Comparison of ENCODE assay signal across 24 cellular contexts in genomic region chr1:231878737-231879136, GRCh38.
DNase-seq lines count a peak whose midpoint lies in the region; TF ChIP-seq lines count a peak whose summit lies in the region.
"Had no signal": no experiment of that assay in that cellular context is flagged by ENCODE, and none has a peak within 500 bp of the region (broad histone marks: within the 10 kb centered on the region; RNA-seq: fewer than 3 reads in every experiment).

No MANE protein-coding gene starts in this region.

- H3K9me3 ChIP-seq in BE2C (no peaks in the 10 kb centered on the region; the same call in 1 of the 2 replicates), SK-N-SH (no peaks in the 10 kb centered on the region)

- H4K20me1 ChIP-seq in SK-N-SH (ENCODE audit: insufficient read depth) = no peaks in the 10 kb centered on the region
- H4K20me1 ChIP-seq: BLaER1 had no signal

- H3K4me3 ChIP-seq in BE2C (ENCODE audit: low read depth, low read length) (no peak overlapping the region), SK-N-SH (ENCODE audit: low read depth in 2 of 2, low read length in 1 of 2) (no peak overlapping the region)
- H3K4me3 ChIP-seq: A549, BLaER1, GM12878 had no signal

- no peaks in the 10 kb centered on the region for H3K9me2 ChIP-seq in SK-N-SH

- WGBS in SK-N-SH (ENCODE audit: low lambda C conversion rate) = 21% methylated on average over 1 of the region's 1 CpG

- H3K27ac ChIP-seq in SK-N-SH (ENCODE audit: low read depth in 2 of 2, low read length in 1 of 2) = peak overlapping the region in 1 of 2 experiments; percentile 83; a peak in 1 of 4 replicates
- H3K27ac ChIP-seq: 22Rv1, A549, BLaER1 had no signal

- no peaks in the 10 kb centered on the region for H3K27me3 ChIP-seq in BE2C
- no peaks in the 10 kb centered on the region for H3K27me3 ChIP-seq in SK-N-SH (ENCODE audit: insufficient read depth)
- H3K27me3 ChIP-seq: BLaER1 had no signal

- H3K4me1 ChIP-seq in BE2C (peaks cover 17% of the 10 kb centered on the region), SK-N-SH (ENCODE audit: control insufficient read depth in 1 of 2, insufficient read depth in 2 of 2, low read depth in 1 of 2, low read length in 1 of 2) (peaks cover 0 to 15% of the 10 kb centered on the region in 2 experiments; a peak in 2 of 4 replicates)
- H3K4me1 ChIP-seq: A549, BLaER1, Caco-2 had no signal

- H3K9me3 Mint-ChIP-seq in glutamatergic neuron (ENCODE audit: unreplicated experiment) = peaks cover 12% of the 10 kb centered on the region
- H3K9me3 Mint-ChIP-seq: CD4-positive, alpha-beta T cell had no signal

- CTCF ChIA-PET in SK-N-SH (lab: Yijun Ruan, JAX) = interaction anchor here (0.8 to 1.2 kb wide), 2 partner anchors 12 to 98 kb away, joined by 3 to 4 read pairs; no protein-coding TSS in a partner anchor

- peaks cover 2% of the 10 kb centered on the region for H3F3A ChIP-seq in SK-N-SH (replicated peaks; ENCODE audit: insufficient read depth)

- H3K36me3 Mint-ChIP-seq in glutamatergic neuron (ENCODE audit: unreplicated experiment) = peaks cover 6% of the 10 kb centered on the region

- peak in 1 of 2 experiments; percentile 86; a peak in 2 of 4 replicates for TF ChIP-seq EP300 in SK-N-SH (IDR thresholded peaks at IDR 0.05; ENCODE audit: borderline replicate concordance in 1 of 2, low read depth in 1 of 2, low read length in 1 of 2)

- H3K27ac Mint-ChIP-seq in glutamatergic neuron (ENCODE audit: unreplicated experiment) = peak overlapping the region; percentile 78
- H3K27ac Mint-ChIP-seq: B cell; CD4-positive, alpha-beta T cell; CD8-positive, alpha-beta T cell had no signal

- H3K79me2 ChIP-seq in SK-N-SH (ENCODE audit: insufficient read depth) = no peaks in the 10 kb centered on the region

- H3K4me2 ChIP-seq in SK-N-SH = no peak overlapping the region
- H3K4me2 ChIP-seq: A549, BLaER1 had no signal

- TF ChIP-seq RAD21 in SK-N-SH (IDR thresholded peaks at IDR 0.05; ENCODE audit: low read length) = no peak

- TF ChIP-seq CTCF in BE2C (IDR thresholded peaks at IDR 0.05; ENCODE audit: low read depth, low read length) = no peak
- no peak for TF ChIP-seq CTCF in SK-N-SH (IDR thresholded peaks at IDR 0.05)
- no peak for TF ChIP-seq CTCF in glutamatergic neuron (IDR thresholded peaks at IDR 0.05; ENCODE audit: partially characterized antibody, unreplicated experiment)

- no peak overlapping the region for H3K4me3 Mint-ChIP-seq in glutamatergic neuron (ENCODE audit: unreplicated experiment)
- H3K4me3 Mint-ChIP-seq: B cell; CD14-positive monocyte; CD4-positive, alpha-beta T cell; CD8-positive, alpha-beta T cell had no signal

- H3K4me1 Mint-ChIP-seq in glutamatergic neuron (ENCODE audit: low read depth, unreplicated experiment) = peaks cover 47% of the 10 kb centered on the region
- H3K4me1 Mint-ChIP-seq: B cell, CD14-positive monocyte had no signal

- TF ChIP-seq POLR2A in erythroblast (IDR thresholded peaks at IDR 0.05; ENCODE audit: low read length) = no peak

- no peak overlapping the region for H3K9ac ChIP-seq in SK-N-SH
- H3K9ac ChIP-seq: BLaER1 had no signal

- no peak overlapping the region for H2AFZ ChIP-seq in SK-N-SH (ENCODE audit: low read depth)

- DNase-seq in BE2C = peak; percentile 19
- DNase-seq in SK-N-SH = peak; percentile 44
- no peak for DNase-seq in glutamatergic neuron
- DNase-seq in erythroblast (lab: John Stamatoyannopoulos, UW) = no peak
- no peak for DNase-seq in DMS 273 (lab: John Stamatoyannopoulos, UW; ENCODE audit: unreplicated experiment)
- DNase-seq: AML-193; C1 segment of cervical spinal cord; Caco-2; Calu3; CD4-positive, alpha-beta T cell; CD8-positive, alpha-beta T cell; DMS 273 treated with DMSO at 0.1 percent for 48 hours; DMS153; DMS53; DMS79; DND-41; EL; GDM1 had no signal

- H3K36me3 ChIP-seq in BE2C = no peaks in the 10 kb centered on the region
- no peaks in the 10 kb centered on the region for H3K36me3 ChIP-seq in SK-N-SH (replicated peaks in 1 of 2; ENCODE audit: control insufficient read depth in 1 of 2, insufficient read depth in 2 of 2, low read length in 1 of 2)

- POLR2A ChIA-PET in SK-N-SH (lab: Yijun Ruan, JAX) = no interaction called here

- H3K27me3 Mint-ChIP-seq in glutamatergic neuron (ENCODE audit: unreplicated experiment) = peaks cover 8% of the 10 kb centered on the region
- H3K27me3 Mint-ChIP-seq: B cell; CD4-positive, alpha-beta T cell had no signal

TF ChIP-seq in SK-N-SH, 30 proteins besides CTCF, POLR2A, EP300 and RAD21:
- TF ChIP-seq MAX (IDR thresholded peaks at IDR 0.05; ENCODE audit: low read depth) = no peak
- no peak for TF ChIP-seq USF2 (IDR thresholded peaks at IDR 0.05; ENCODE audit: borderline replicate concordance, low read depth, low read length)
- no peak for TF ChIP-seq MXI1 (IDR thresholded peaks at IDR 0.05; ENCODE audit: low read depth, low read length)
- no peak for TF ChIP-seq ZBTB33 (IDR thresholded peaks at IDR 0.05; ENCODE audit: borderline replicate concordance, low read depth)
- peak; percentile 76 for TF ChIP-seq GATA2 (CRISPR knock-in tag; IDR thresholded peaks at IDR 0.05)
- no peak for TF ChIP-seq SMC3 (IDR thresholded peaks at IDR 0.05; ENCODE audit: low read depth, low read length)
- no peak for TF ChIP-seq PBX3 (IDR thresholded peaks at IDR 0.05)
- TF ChIP-seq GABPA (IDR thresholded peaks at IDR 0.05; ENCODE audit: low read depth) = no peak
- peak; percentile 50; the same call in 1 of the 2 replicates for TF ChIP-seq TCF12 (IDR thresholded peaks at IDR 0.05)
- TF ChIP-seq RFX5 (IDR thresholded peaks at IDR 0.05; ENCODE audit: low read length) = no peak
- no peak for TF ChIP-seq IRF3 (IDR thresholded peaks at IDR 0.05; ENCODE audit: low read depth, low read length)
- TF ChIP-seq CHD2 (IDR thresholded peaks at IDR 0.05; ENCODE audit: low read length, partially characterized antibody) = no peak
- peak; percentile 44; the same call in 1 of the 2 replicates for TF ChIP-seq RCOR1 (IDR thresholded peaks at IDR 0.05; ENCODE audit: low read length)
- no peak for TF ChIP-seq JUND (IDR thresholded peaks at IDR 0.05)
- no peak for TF ChIP-seq FOXM1 (IDR thresholded peaks at IDR 0.05; ENCODE audit: low read depth)
- TF ChIP-seq YY1 (IDR thresholded peaks at IDR 0.05; ENCODE audit: low read depth) = no peak
- TF ChIP-seq NFIC (IDR thresholded peaks at IDR 0.05; ENCODE audit: borderline replicate concordance) = no peak
- no peak for TF ChIP-seq FOXJ3 (CRISPR knock-in tag; IDR thresholded peaks at IDR 0.05)
- TF ChIP-seq NRF1 (IDR thresholded peaks at IDR 0.05; ENCODE audit: low read depth, low read length) = no peak
TF ChIP-seq in SK-N-SH: peak in this region for 3.

Comparison
In these comparisons a context has a peak if more than half of its experiments do, and no peak if none do; other contexts are left out.
1. DNase-seq: peak in BE2C (single experiment) and SK-N-SH (single experiment); none in glutamatergic neuron (single experiment), erythroblast (0 of 2) and DMS 273 (single experiment).